Comparison of ENCODE assay signal across 11 cellular contexts in genomic region chr17:69043098-69043497, GRCh38. TPM values are rescaled to one million over a fixed set of nuclear protein-coding genes. Genes with fewer than 3 reads are reported as not detected.
"Had no signal": no experiment of that assay in that cellular context is flagged by ENCODE, and none has a peak within 500 bp of the region (broad histone marks: within the 10 kb centered on the region; RNA-seq: fewer than 3 reads in every experiment).

No MANE protein-coding gene starts in this region.

- H3K27ac ChIP-seq: HL-60 had no signal

- H3K4me1 Mint-ChIP-seq: GM23338, H9, IgD-negative memory B cell had no signal

- FAIRE-seq: H1, H54, HepG2 had no signal

- DNase-seq: H9, HCEC 1CT, HFFc6, KG1 had no signal

- ATAC-seq: GM23338, HepG2 had no signal

- H3K27ac Mint-ChIP-seq: GM23338, H9, HFFc6, IgD-negative memory B cell had no signal

- H3K4me3 Mint-ChIP-seq: GM23338, H9, HFFc6, IgD-negative memory B cell had no signal

- H3K9me3 Mint-ChIP-seq: GM23338, H9 had no signal

- H3K4me3 ChIP-seq: GM23338 had no signal

RNA-seq across cellular contexts. Expression of gene ABCA9, which starts 17.6 kb away (rescaled TPM):
- total RNA-seq: GM23338, H1, H9, HFFc6, HT1080 had no signal
- polyA plus RNA-seq: GM23338, H1, HepG2, IgD-negative memory B cell had no signal
